Comparison of ENCODE assay signal across 1 cellular context in the genomic region with DNA sequence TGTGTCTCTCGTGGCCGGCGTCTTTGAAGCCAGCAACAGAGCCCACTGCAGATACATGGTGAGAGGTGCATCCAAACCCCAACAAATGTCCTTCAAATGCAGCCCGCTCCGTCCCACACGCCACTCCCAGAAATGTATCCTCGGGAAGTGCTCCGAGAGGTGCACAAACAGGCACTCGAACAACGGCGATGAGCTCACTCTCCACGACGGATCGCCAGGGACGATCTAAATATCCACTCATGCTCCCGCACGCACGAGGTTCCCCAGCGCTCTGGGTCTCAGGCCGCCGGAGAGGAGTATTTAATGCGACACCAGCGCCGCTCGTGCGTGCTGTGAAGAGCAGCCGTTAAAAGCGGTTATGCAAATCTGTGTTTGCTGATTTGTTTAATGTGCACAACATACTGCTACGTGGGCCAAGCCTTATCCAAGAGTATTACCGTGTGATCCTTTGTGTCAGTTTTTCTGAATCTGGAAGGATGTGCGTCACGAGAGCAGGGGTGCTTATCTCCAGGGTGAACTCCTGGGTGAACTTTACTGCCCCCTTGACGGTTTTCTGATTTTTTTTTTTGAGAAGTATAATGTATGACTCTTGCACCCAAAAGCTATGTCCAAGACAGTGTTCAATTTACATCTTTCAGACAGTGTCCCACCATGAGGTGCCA.
TF ChIP-seq lines count a peak whose summit lies in the region.

No MANE protein-coding gene starts in this region.

TF ChIP-seq in HepG2, 621 proteins besides CTCF, POLR2A, EP300 and RAD21:
- TF ChIP-seq, protein P1, sequence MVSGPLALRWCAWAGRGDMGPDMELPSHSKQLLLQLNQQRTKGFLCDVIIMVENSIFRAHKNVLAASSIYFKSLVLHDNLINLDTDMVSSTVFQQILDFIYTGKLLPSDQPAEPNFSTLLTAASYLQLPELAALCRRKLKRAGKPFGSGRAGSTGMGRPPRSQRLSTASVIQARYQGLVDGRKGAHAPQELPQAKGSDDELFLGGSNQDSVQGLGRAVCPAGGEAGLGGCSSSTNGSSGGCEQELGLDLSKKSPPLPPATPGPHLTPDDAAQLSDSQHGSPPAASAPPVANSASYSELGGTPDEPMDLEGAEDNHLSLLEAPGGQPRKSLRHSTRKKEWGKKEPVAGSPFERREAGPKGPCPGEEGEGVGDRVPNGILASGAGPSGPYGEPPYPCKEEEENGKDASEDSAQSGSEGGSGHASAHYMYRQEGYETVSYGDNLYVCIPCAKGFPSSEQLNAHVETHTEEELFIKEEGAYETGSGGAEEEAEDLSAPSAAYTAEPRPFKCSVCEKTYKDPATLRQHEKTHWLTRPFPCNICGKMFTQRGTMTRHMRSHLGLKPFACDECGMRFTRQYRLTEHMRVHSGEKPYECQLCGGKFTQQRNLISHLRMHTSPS (CRISPR knock-in tag; IDR thresholded peaks at IDR 0.05; ENCODE audit: low read depth) = no peak
- TF ChIP-seq, protein P2, sequence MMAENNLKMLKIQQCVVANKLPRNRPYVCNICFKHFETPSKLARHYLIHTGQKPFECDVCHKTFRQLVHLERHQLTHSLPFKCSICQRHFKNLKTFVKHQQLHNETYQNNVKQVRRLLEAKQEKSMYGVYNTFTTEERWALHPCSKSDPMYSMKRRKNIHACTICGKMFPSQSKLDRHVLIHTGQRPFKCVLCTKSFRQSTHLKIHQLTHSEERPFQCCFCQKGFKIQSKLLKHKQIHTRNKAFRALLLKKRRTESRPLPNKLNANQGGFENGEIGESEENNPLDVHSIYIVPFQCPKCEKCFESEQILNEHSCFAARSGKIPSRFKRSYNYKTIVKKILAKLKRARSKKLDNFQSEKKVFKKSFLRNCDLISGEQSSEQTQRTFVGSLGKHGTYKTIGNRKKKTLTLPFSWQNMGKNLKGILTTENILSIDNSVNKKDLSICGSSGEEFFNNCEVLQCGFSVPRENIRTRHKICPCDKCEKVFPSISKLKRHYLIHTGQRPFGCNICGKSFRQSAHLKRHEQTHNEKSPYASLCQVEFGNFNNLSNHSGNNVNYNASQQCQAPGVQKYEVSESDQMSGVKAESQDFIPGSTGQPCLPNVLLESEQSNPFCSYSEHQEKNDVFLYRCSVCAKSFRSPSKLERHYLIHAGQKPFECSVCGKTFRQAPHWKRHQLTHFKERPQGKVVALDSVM (CRISPR knock-in tag; IDR thresholded peaks at IDR 0.05) = no peak
- no peak for TF ChIP-seq ZNF207 (IDR thresholded peaks at IDR 0.05; ENCODE audit: borderline replicate concordance)
- TF ChIP-seq, protein P3, sequence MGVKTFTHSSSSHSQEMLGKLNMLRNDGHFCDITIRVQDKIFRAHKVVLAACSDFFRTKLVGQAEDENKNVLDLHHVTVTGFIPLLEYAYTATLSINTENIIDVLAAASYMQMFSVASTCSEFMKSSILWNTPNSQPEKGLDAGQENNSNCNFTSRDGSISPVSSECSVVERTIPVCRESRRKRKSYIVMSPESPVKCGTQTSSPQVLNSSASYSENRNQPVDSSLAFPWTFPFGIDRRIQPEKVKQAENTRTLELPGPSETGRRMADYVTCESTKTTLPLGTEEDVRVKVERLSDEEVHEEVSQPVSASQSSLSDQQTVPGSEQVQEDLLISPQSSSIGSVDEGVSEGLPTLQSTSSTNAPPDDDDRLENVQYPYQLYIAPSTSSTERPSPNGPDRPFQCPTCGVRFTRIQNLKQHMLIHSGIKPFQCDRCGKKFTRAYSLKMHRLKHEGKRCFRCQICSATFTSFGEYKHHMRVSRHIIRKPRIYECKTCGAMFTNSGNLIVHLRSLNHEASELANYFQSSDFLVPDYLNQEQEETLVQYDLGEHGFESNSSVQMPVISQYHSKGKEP (CRISPR knock-in tag; IDR thresholded peaks at IDR 0.05) = no peak
TF ChIP-seq in HepG2: peak in this region for 0.
